ENCODE assay signal across 21 cellular contexts in genomic region chr1:47571952-47572351, GRCh38.
DNase-seq lines count a peak whose midpoint lies in the region; ATAC-seq, FAIRE-seq and TF ChIP-seq lines count a peak whose summit lies in the region.
"Had no signal": no experiment of that assay in that cellular context is flagged by ENCODE, and none has a peak within 500 bp of the region (broad histone marks: within the 10 kb centered on the region; RNA-seq: fewer than 3 reads in every experiment).

No MANE protein-coding gene starts in this region.

- peaks cover 19% of the 10 kb centered on the region for H3K27me3 Mint-ChIP-seq in stimulated activated naive CD8-positive, alpha-beta T cell treated with anti-CD3 and anti-CD28 coated beads, Interleukin-15, Interleukin-2, amounts not matched to agents 100 ng/mL and 50 ng/mL, for 24 hours
- H3K27me3 Mint-ChIP-seq in astrocyte (ENCODE audit: low read depth, unreplicated experiment) (peaks cover 12% of the 10 kb centered on the region), neural crest cell (ENCODE audit: low read depth) (peaks cover 64% of the 10 kb centered on the region)

- no peaks in the 10 kb centered on the region for H3K27me3 ChIP-seq in astrocyte (ENCODE audit: insufficient read depth, low read length)

- H3K27ac Mint-ChIP-seq in stimulated activated naive CD8-positive, alpha-beta T cell treated with anti-CD3 and anti-CD28 coated beads, Interleukin-15, Interleukin-2, amounts not matched to agents 100 ng/mL and 50 ng/mL, for 24 hours, result peak overlapping the region; percentile 46
- peak overlapping the region; percentile 4 for H3K27ac Mint-ChIP-seq in astrocyte (ENCODE audit: unreplicated experiment)
- H3K27ac Mint-ChIP-seq in neural crest cell (ENCODE audit: unreplicated experiment), result peak overlapping the region; percentile 41
- H3K27ac Mint-ChIP-seq: CD4-positive, CD25-positive, alpha-beta regulatory T cell; CD8-positive, alpha-beta T cell; H9; HFFc6 had no signal

- no peaks in the 10 kb centered on the region for H3K36me3 ChIP-seq in astrocyte (ENCODE audit: insufficient read depth, low read length)

- no peak for DNase-seq in stimulated activated naive CD8-positive, alpha-beta T cell treated with anti-CD3 and anti-CD28 coated beads, Interleukin-15, Interleukin-2, amounts not matched to agents 100 U/mL and 50 U/mL, for 24 hours
- DNase-seq in astrocyte (ENCODE audit: low read depth) (no peak), neural crest cell (ENCODE audit: low read depth, low spot score) (no peak), NCI-H1417 treated with DMSO at 0.1 percent for 48 hours (lab: John Stamatoyannopoulos, UW) (no peak)
- DNase-seq: Caco-2; CD4-positive, CD25-positive, alpha-beta regulatory T cell; CD8-positive, alpha-beta T cell; DMS 273 treated with DMSO at 0.1 percent for 48 hours; DMS79; EL; GDM1; H9; HFFc6 had no signal

- no peaks in the 10 kb centered on the region for H3K79me2 ChIP-seq in astrocyte (ENCODE audit: insufficient read depth, low read length)

- no peak overlapping the region for H3K27ac ChIP-seq in astrocyte (ENCODE audit: low read depth, low read length)
- H3K27ac ChIP-seq: C4-2B, GM23248 had no signal

- no peaks in the 10 kb centered on the region for H3K36me3 Mint-ChIP-seq in stimulated activated naive CD8-positive, alpha-beta T cell treated with anti-CD3 and anti-CD28 coated beads, Interleukin-15, Interleukin-2, amounts not matched to agents 100 ng/mL and 50 ng/mL, for 24 hours (ENCODE audit: low read depth)
- no peaks in the 10 kb centered on the region for H3K36me3 Mint-ChIP-seq in astrocyte (ENCODE audit: low read depth, unreplicated experiment)
- no peaks in the 10 kb centered on the region for H3K36me3 Mint-ChIP-seq in neural crest cell (ENCODE audit: low read depth)
- H3K36me3 Mint-ChIP-seq: CD4-positive, CD25-positive, alpha-beta regulatory T cell; CD8-positive, alpha-beta T cell had no signal

- no peak overlapping the region for H2AFZ ChIP-seq in astrocyte (ENCODE audit: low read depth, low read length)
- H2AFZ ChIP-seq: GM23248 had no signal

- no peaks in the 10 kb centered on the region for H3K9me3 ChIP-seq in astrocyte (ENCODE audit: insufficient read depth, low read depth, low read length)
- H3K9me3 ChIP-seq: Caco-2 had no signal

- H4K20me1 ChIP-seq in astrocyte (ENCODE audit: insufficient read depth, low read length), result no peaks in the 10 kb centered on the region

- H3K4me3 Mint-ChIP-seq in stimulated activated naive CD8-positive, alpha-beta T cell treated with anti-CD3 and anti-CD28 coated beads, Interleukin-15, Interleukin-2, amounts not matched to agents 100 ng/mL and 50 ng/mL, for 24 hours, result no peak overlapping the region
- H3K4me3 Mint-ChIP-seq in astrocyte (ENCODE audit: unreplicated experiment) (no peak overlapping the region), neural crest cell (peak overlapping the region; percentile 38)
- H3K4me3 Mint-ChIP-seq: CD8-positive, alpha-beta T cell; H9; HFFc6 had no signal

- no peaks in the 10 kb centered on the region for H3K9me3 Mint-ChIP-seq in stimulated activated naive CD8-positive, alpha-beta T cell treated with anti-CD3 and anti-CD28 coated beads, Interleukin-15, Interleukin-2, amounts not matched to agents 100 ng/mL and 50 ng/mL, for 24 hours
- H3K9me3 Mint-ChIP-seq in astrocyte (ENCODE audit: unreplicated experiment), result no peaks in the 10 kb centered on the region
- H3K9me3 Mint-ChIP-seq in neural crest cell, result no peaks in the 10 kb centered on the region
- H3K9me3 Mint-ChIP-seq: CD8-positive, alpha-beta T cell; H9; HFFc6 had no signal

- FAIRE-seq in astrocyte (lab: Jason Lieb, UNC), result no peak
- FAIRE-seq: D721Med, GM12878 had no signal

- peaks cover 35% of the 10 kb centered on the region for H3K4me1 ChIP-seq in astrocyte (ENCODE audit: insufficient read depth, low read length)

- H3K4me3 ChIP-seq in astrocyte (ENCODE audit: insufficient read depth, low read depth, low read length), result no peak overlapping the region
- H3K4me3 ChIP-seq: GM12878, GM23248 had no signal

- H3K4me2 ChIP-seq in astrocyte (ENCODE audit: low read length), result no peak overlapping the region

- no peak for ATAC-seq in stimulated activated naive CD8-positive, alpha-beta T cell treated with anti-CD3 and anti-CD28 coated beads, Interleukin-15, Interleukin-2, amounts not matched to agents 100 U/mL and 50 U/mL, for 24 hours
- ATAC-seq in GM18867 (IDR thresholded peaks at IDR 0.05; ENCODE audit: unreplicated experiment), result no peak
- no peak for ATAC-seq in GM21515 (IDR thresholded peaks at IDR 0.05; ENCODE audit: unreplicated experiment)
- ATAC-seq: CD8-positive, alpha-beta T cell; GM12878; HCT116 had no signal

- TF ChIP-seq CTCF in astrocyte (IDR thresholded peaks at IDR 0.05; ENCODE audit: insufficient read depth, low read depth, low read length) (no peak), neural crest cell (conservative IDR thresholded peaks at IDR 0.05) (no peak)

- H3K4me1 Mint-ChIP-seq in stimulated activated naive CD8-positive, alpha-beta T cell treated with anti-CD3 and anti-CD28 coated beads, Interleukin-15, Interleukin-2, amounts not matched to agents 100 ng/mL and 50 ng/mL, for 24 hours (ENCODE audit: low read depth), result no peaks in the 10 kb centered on the region
- H3K4me1 Mint-ChIP-seq in astrocyte (ENCODE audit: low read depth, unreplicated experiment) (peaks cover 30% of the 10 kb centered on the region), neural crest cell (peaks cover 79% of the 10 kb centered on the region)
- H3K4me1 Mint-ChIP-seq: CD4-positive, CD25-positive, alpha-beta regulatory T cell had no signal

- no peak overlapping the region for H3K9ac ChIP-seq in astrocyte (ENCODE audit: low read length)
- H3K9ac ChIP-seq: GM23248 had no signal
